ENCODE assay signal across 12 cellular contexts in the genomic region with DNA sequence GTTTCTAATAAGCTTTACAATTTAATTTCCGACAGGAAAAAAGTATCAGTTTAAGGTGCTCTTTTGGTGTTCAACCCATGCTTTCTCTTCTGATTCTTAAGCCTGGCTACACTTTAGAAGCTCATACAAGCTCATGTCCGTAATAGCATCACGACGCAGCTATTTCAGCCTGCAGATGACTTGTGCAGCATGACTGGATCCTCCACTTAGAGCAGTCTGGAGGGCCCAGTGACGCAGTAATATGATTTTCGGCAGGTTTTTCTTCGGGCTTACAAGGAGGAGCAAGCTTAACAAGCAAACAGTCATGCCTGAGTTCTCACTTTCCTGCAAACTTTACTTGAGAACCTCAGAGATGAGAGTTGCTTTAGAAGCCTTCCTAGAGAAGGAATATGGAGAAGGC.
DNase-seq lines count a peak whose midpoint lies in the region; ATAC-seq and TF ChIP-seq lines count a peak whose summit lies in the region.
"Had no signal": no experiment of that assay in that cellular context is flagged by ENCODE, and none has a peak within 500 bp of the region (broad histone marks: within the 10 kb centered on the region; RNA-seq: fewer than 3 reads in every experiment).

No MANE protein-coding gene starts in this region.

- CTCF ChIA-PET in activated CD4-positive, alpha-beta memory T cell treated with anti-CD3 and anti-CD28 coated beads for 36 hours (lab: Charles Lee) = interaction anchor here (1.3 kb wide), 1 partner anchor 14 kb away, joined by 4 read pairs; no protein-coding TSS in a partner anchor
- CTCF ChIA-PET in T-cell (lab: Charles Lee) = interaction anchor here in 1 of 2 donors (0.6 to 1.2 kb wide), 2 partner anchors 8 to 1127 kb away, joined by 3 read pairs; no protein-coding TSS in a partner anchor

- TF ChIP-seq CTCF in nephron (IDR thresholded peaks at IDR 0.05; ENCODE audit: unreplicated experiment in 3 of 3) = no peak

- peak overlapping the region; percentile 87 to 97 (median 95) for H3K27ac Mint-ChIP-seq in nephron
- H3K27ac Mint-ChIP-seq in activated CD4-positive, alpha-beta memory T cell treated with anti-CD3 and anti-CD28 coated beads for 36 hours = no peak overlapping the region
- no peak overlapping the region for H3K27ac Mint-ChIP-seq in T-cell
- H3K27ac Mint-ChIP-seq: activated naive CD8-positive, alpha-beta T cell; GM23338; naive thymus-derived CD4-positive, alpha-beta T cell; stimulated activated naive B cell treated with anti-CD40 and anti-IgM and Interleukin-4, amounts not matched to agents 10 μg/mL and 1 μg/mL and 100 μg/mL, for 72 hours had no signal

- DNase-seq in DMS 273 (lab: John Stamatoyannopoulos, UW; ENCODE audit: unreplicated experiment) (peak; percentile 64), NCI-H1092 treated with DMSO at 0.1 percent for 48 hours (lab: John Stamatoyannopoulos, UW) (peak; percentile 84), NCI-H82 (lab: John Stamatoyannopoulos, UW) (peak; percentile 83), T-cell (no peak)
- no peak for DNase-seq in activated CD4-positive, alpha-beta memory T cell treated with anti-CD3 and anti-CD28 coated beads for 36 hours
- no peak for DNase-seq in activated CD8-positive, alpha-beta memory T cell treated with anti-CD3 and anti-CD28 coated beads for 24 hours
- DNase-seq: GDM1; naive thymus-derived CD4-positive, alpha-beta T cell; stimulated activated naive B cell treated with anti-CD40 and anti-IgM and Interleukin-4, amounts not matched to agents 10 μg/mL and 1 μg/mL and 100 μg/mL, for 72 hours had no signal

- H3K9me3 Mint-ChIP-seq in nephron = no peaks in the 10 kb centered on the region
- H3K9me3 Mint-ChIP-seq in activated CD4-positive, alpha-beta memory T cell treated with anti-CD3 and anti-CD28 coated beads for 36 hours = no peaks in the 10 kb centered on the region
- H3K9me3 Mint-ChIP-seq in T-cell = no peaks in the 10 kb centered on the region
- H3K9me3 Mint-ChIP-seq: GM23338; naive thymus-derived CD4-positive, alpha-beta T cell; stimulated activated naive B cell treated with anti-CD40 and anti-IgM and Interleukin-4, amounts not matched to agents 10 μg/mL and 1 μg/mL and 100 μg/mL, for 72 hours had no signal

- H3K27me3 Mint-ChIP-seq in nephron (ENCODE audit: low read depth) = no peaks in the 10 kb centered on the region
- peaks cover 4% of the 10 kb centered on the region for H3K27me3 Mint-ChIP-seq in activated CD4-positive, alpha-beta memory T cell treated with anti-CD3 and anti-CD28 coated beads for 36 hours
- peaks cover 4 to 7% of the 10 kb centered on the region in 2 donors for H3K27me3 Mint-ChIP-seq in T-cell

- no peaks in the 10 kb centered on the region for H3K36me3 Mint-ChIP-seq in nephron (ENCODE audit: low read depth)
- H3K36me3 Mint-ChIP-seq in activated CD4-positive, alpha-beta memory T cell treated with anti-CD3 and anti-CD28 coated beads for 36 hours = no peaks in the 10 kb centered on the region
- no peaks in the 10 kb centered on the region for H3K36me3 Mint-ChIP-seq in T-cell
- H3K36me3 Mint-ChIP-seq: activated naive CD8-positive, alpha-beta T cell; stimulated activated naive B cell treated with anti-CD40 and anti-IgM and Interleukin-4, amounts not matched to agents 10 μg/mL and 1 μg/mL and 100 μg/mL, for 72 hours had no signal

- intact Hi-C loops in activated CD4-positive, alpha-beta memory T cell treated with anti-CD3 and anti-CD28 coated beads for 36 hours (cut with micrococcal nuclease) = no loop called here

- no peak for ATAC-seq in T-cell (replicated peaks in 1 of 4)
- ATAC-seq: naive thymus-derived CD4-positive, alpha-beta T cell; stimulated activated naive B cell treated with anti-CD40 and anti-IgM and Interleukin-4, amounts not matched to agents 10 μg/mL and 1 μg/mL and 100 μg/mL, for 72 hours had no signal

- H3K4me3 Mint-ChIP-seq in nephron (peak overlapping the region in 2 of 3 experiments; percentile 10 to 13), T-cell (no peak overlapping the region)
- no peak overlapping the region for H3K4me3 Mint-ChIP-seq in activated CD4-positive, alpha-beta memory T cell treated with anti-CD3 and anti-CD28 coated beads for 36 hours
- H3K4me3 Mint-ChIP-seq: activated naive CD8-positive, alpha-beta T cell; GM23338; naive thymus-derived CD4-positive, alpha-beta T cell; stimulated activated naive B cell treated with anti-CD40 and anti-IgM and Interleukin-4, amounts not matched to agents 10 μg/mL and 1 μg/mL and 100 μg/mL, for 72 hours had no signal

- POLR2A ChIA-PET in activated CD4-positive, alpha-beta memory T cell treated with anti-CD3 and anti-CD28 coated beads for 36 hours (lab: Charles Lee) = no interaction called here
- POLR2A ChIA-PET in T-cell (lab: Charles Lee) = no interaction called here

- H3K4me1 Mint-ChIP-seq in nephron = peaks cover 92% of the 10 kb centered on the region
- H3K4me1 Mint-ChIP-seq in activated CD4-positive, alpha-beta memory T cell treated with anti-CD3 and anti-CD28 coated beads for 36 hours (ENCODE audit: low read depth) = peaks cover 25% of the 10 kb centered on the region
- peaks cover 32 to 38% (median 32%) of the 10 kb centered on the region in 3 donors for H3K4me1 Mint-ChIP-seq in T-cell

Comparison
In these comparisons a context has a peak if more than half of its experiments do, and no peak if none do; other contexts are left out.
1. DNase-seq: peak in DMS 273 (single experiment), NCI-H1092 treated with DMSO at 0.1 percent for 48 hours (single experiment) and NCI-H82 (single experiment); none in activated CD4-positive, alpha-beta memory T cell treated with anti-CD3 and anti-CD28 coated beads for 36 hours (single experiment), T-cell (0 of 34) and activated CD8-positive, alpha-beta memory T cell treated with anti-CD3 and anti-CD28 coated beads for 24 hours (single experiment).
2. H3K27ac Mint-ChIP-seq: peak in nephron (3 of 3); none in activated CD4-positive, alpha-beta memory T cell treated with anti-CD3 and anti-CD28 coated beads for 36 hours (single experiment) and T-cell (0 of 2).
3. H3K4me3 Mint-ChIP-seq: peak in nephron (2 of 3); none in activated CD4-positive, alpha-beta memory T cell treated with anti-CD3 and anti-CD28 coated beads for 36 hours (single experiment) and T-cell (0 of 3).